1 cellular context compared by ENCODE assay signal in genomic region chr19:43684326-43684725, GRCh38.
A peak's percentile ranks its signal among the peaks of the same experiment; 100 is the strongest.
TF ChIP-seq lines count a peak whose summit lies in the region.

No MANE protein-coding gene starts in this region.

TF ChIP-seq in GM12878, 131 proteins besides CTCF, POLR2A, EP300 and RAD21:
- TF ChIP-seq SPI1 (IDR thresholded peaks at IDR 0.05; ENCODE audit: borderline replicate concordance, insufficient read depth, low read depth, low read length) (peak; percentile 19; the same call in 1 of the 2 replicates), ZNF24 (IDR thresholded peaks at IDR 0.05) (no peak)
